In genomic region chr2:214542251-214542650, GRCh38 we compare ENCODE assay signal across 24 cellular contexts.
DNase-seq lines count a peak whose midpoint lies in the region; ATAC-seq and TF ChIP-seq lines count a peak whose summit lies in the region.
"Had no signal": no experiment of that assay in that cellular context is flagged by ENCODE, and none has a peak within 500 bp of the region (broad histone marks: within the 10 kb centered on the region; RNA-seq: fewer than 3 reads in every experiment).

No MANE protein-coding gene starts in this region.

- H3K4me3 Mint-ChIP-seq in chondrocyte (ENCODE audit: unreplicated experiment) = no peak overlapping the region
- H3K4me3 Mint-ChIP-seq: activated B cell treated with CpG ODN at 0.5 μM for 24 hours; activated CD4-positive, alpha-beta T cell treated with anti-CD3 and anti-CD28 coated beads, Interleukin-2, amount 10 ng/mL, durations not matched to agents 7 days and 5 days; activated naive CD4-positive, alpha-beta T cell treated with anti-CD3 and anti-CD28 coated beads, Interleukin-2, amount 50 U/mL, for 24 hours; CD8-positive, alpha-beta memory T cell; GM23338; nephron had no signal

- 0 out of 2 replicates have a peak, but pooled peaks cover 4% of the 10 kb centered on the region for H3K27me3 ChIP-seq in GM23248 (replicated peaks; ENCODE audit: insufficient read depth)
- H3K27me3 ChIP-seq: breast epithelium, suprapubic skin, upper lobe of right lung had no signal

- no peaks in the 10 kb centered on the region for H3K36me3 ChIP-seq in GM23248 (ENCODE audit: low read depth)
- H3K36me3 ChIP-seq: breast epithelium, suprapubic skin, upper lobe of right lung had no signal

- peaks cover 30% of the 10 kb centered on the region for H3K4me1 Mint-ChIP-seq in chondrocyte (ENCODE audit: low read depth)
- H3K4me1 Mint-ChIP-seq: activated B cell treated with CpG ODN at 0.5 μM for 24 hours; activated CD4-positive, alpha-beta T cell treated with anti-CD3 and anti-CD28 coated beads, Interleukin-2, amount 10 ng/mL, durations not matched to agents 7 days and 5 days; activated naive CD4-positive, alpha-beta T cell treated with anti-CD3 and anti-CD28 coated beads, Interleukin-2, amount 50 U/mL, for 24 hours; nephron had no signal

- no peak overlapping the region for H3K27ac ChIP-seq in GM23248
- H3K27ac ChIP-seq: breast epithelium, SK-N-MC, suprapubic skin, upper lobe of right lung had no signal

- ATAC-seq in HG02678 (IDR thresholded peaks at IDR 0.05; ENCODE audit: unreplicated experiment) = no peak
- ATAC-seq: GM23338, left lobe of liver, upper lobe of right lung had no signal

- no peaks in the 10 kb centered on the region for H3K79me2 ChIP-seq in GM23248 (ENCODE audit: insufficient read depth)

- no peaks in the 10 kb centered on the region for H4K20me1 ChIP-seq in GM23248 (ENCODE audit: insufficient read depth)

- H3K4me3 ChIP-seq in GM23248 = no peak overlapping the region
- H3K4me3 ChIP-seq: breast epithelium, GM23338, SK-N-MC, suprapubic skin, upper lobe of right lung had no signal

- no peaks in the 10 kb centered on the region for H3K9me2 ChIP-seq in GM23248 (ENCODE audit: insufficient read depth)

- peak overlapping the region; percentile 81 for H3K27ac Mint-ChIP-seq in chondrocyte (ENCODE audit: unreplicated experiment)
- H3K27ac Mint-ChIP-seq: activated B cell treated with CpG ODN at 0.5 μM for 24 hours; activated CD4-positive, alpha-beta T cell treated with anti-CD3 and anti-CD28 coated beads, Interleukin-2, amount 10 ng/mL, durations not matched to agents 7 days and 5 days; activated naive CD4-positive, alpha-beta T cell treated with anti-CD3 and anti-CD28 coated beads, Interleukin-2, amount 50 U/mL, for 24 hours; CD8-positive, alpha-beta memory T cell; GM23338; nephron had no signal

- peak; percentile 39 for DNase-seq in COLO668 (lab: John Stamatoyannopoulos, UW; ENCODE audit: unreplicated experiment)
- DNase-seq in GM23248 = peak; percentile 35
- DNase-seq in NCI-H446 (lab: John Stamatoyannopoulos, UW) = peak; percentile 33 to 73
- DNase-seq in chondrocyte (ENCODE audit: low spot score) = no peak
- no peak for DNase-seq in DMS79 treated with DMSO at 0.1 percent for 48 hours (lab: John Stamatoyannopoulos, UW)
- no peak for DNase-seq in hippocampal formation (lab: John Stamatoyannopoulos, UW)
- no peak for DNase-seq in GDM1 (lab: John Stamatoyannopoulos, UW)
- DNase-seq: activated B cell treated with CpG ODN at 0.5 μM for 24 hours; activated CD4-positive, alpha-beta T cell treated with anti-CD3 and anti-CD28 coated beads, Interleukin-2, amount 10 ng/mL, durations not matched to agents 7 days and 5 days; CD8-positive, alpha-beta memory T cell; effector CD4-positive, alpha-beta T cell; KG1; MM.1S; small intestine; stimulated activated naive CD4-positive, alpha-beta T cell; upper lobe of right lung had no signal

- peaks cover 8% of the 10 kb centered on the region; the same call in 1 of the 2 replicates for H3F3A ChIP-seq in GM23248 (ENCODE audit: insufficient read depth)

- H3K4me1 ChIP-seq in GM23248 (ENCODE audit: insufficient read depth) = peaks cover 16% of the 10 kb centered on the region
- H3K4me1 ChIP-seq: breast epithelium, upper lobe of right lung had no signal

- H3K9me3 Mint-ChIP-seq in chondrocyte (ENCODE audit: low read depth) = no peaks in the 10 kb centered on the region
- H3K9me3 Mint-ChIP-seq: activated B cell treated with CpG ODN at 0.5 μM for 24 hours; activated CD4-positive, alpha-beta T cell treated with anti-CD3 and anti-CD28 coated beads, Interleukin-2, amount 10 ng/mL, durations not matched to agents 7 days and 5 days; activated naive CD4-positive, alpha-beta T cell treated with anti-CD3 and anti-CD28 coated beads, Interleukin-2, amount 50 U/mL, for 24 hours; GM23338; nephron had no signal

- TF ChIP-seq CTCF in chondrocyte (IDR thresholded peaks at IDR 0.05) = no peak

- no peak overlapping the region for H3K9ac ChIP-seq in GM23248

- H2AFZ ChIP-seq in GM23248 = no peak overlapping the region; the same call in 1 of the 2 replicates
- H2AFZ ChIP-seq: GM23338 had no signal

- no peaks in the 10 kb centered on the region for H3K9me3 ChIP-seq in GM23248 (ENCODE audit: low read depth)
- H3K9me3 ChIP-seq: breast epithelium, suprapubic skin, upper lobe of right lung had no signal

- H3K36me3 Mint-ChIP-seq in chondrocyte (ENCODE audit: low read depth) = no peaks in the 10 kb centered on the region
- H3K36me3 Mint-ChIP-seq: activated naive CD4-positive, alpha-beta T cell treated with anti-CD3 and anti-CD28 coated beads, Interleukin-2, amount 50 U/mL, for 24 hours; CD8-positive, alpha-beta memory T cell had no signal

- in situ Hi-C loops in GM23248 (cut with MboI) = no loop called here

- 2 to 8% methylated on average over 7 of the region's 7 CpGs for WGBS in GM23248 (ENCODE audit: low coverage in 1 of 2, low lambda C conversion rate in 2 of 2, missing lambda C conversion rate in 2 of 2), 2 experiments

- peak overlapping the region; percentile 34 for H3K4me2 ChIP-seq in GM23248 (ENCODE audit: unreplicated experiment)
- H3K4me2 ChIP-seq: GM23338 had no signal

- no peaks in the 10 kb centered on the region for H3K27me3 Mint-ChIP-seq in chondrocyte (ENCODE audit: low read depth)
- H3K27me3 Mint-ChIP-seq: activated B cell treated with CpG ODN at 0.5 μM for 24 hours; activated CD4-positive, alpha-beta T cell treated with anti-CD3 and anti-CD28 coated beads, Interleukin-2, amount 10 ng/mL, durations not matched to agents 7 days and 5 days; CD8-positive, alpha-beta memory T cell had no signal

Comparison
In these comparisons a context has a peak if more than half of its experiments do, and no peak if none do; other contexts are left out.
1. DNase-seq: peak in COLO668 (single experiment), GM23248 (single experiment) and NCI-H446 (2 of 2); none in chondrocyte (single experiment), DMS79 treated with DMSO at 0.1 percent for 48 hours (single experiment), hippocampal formation (0 of 2) and GDM1 (single experiment).